9 cellular contexts compared by ENCODE assay signal in the genomic region with DNA sequence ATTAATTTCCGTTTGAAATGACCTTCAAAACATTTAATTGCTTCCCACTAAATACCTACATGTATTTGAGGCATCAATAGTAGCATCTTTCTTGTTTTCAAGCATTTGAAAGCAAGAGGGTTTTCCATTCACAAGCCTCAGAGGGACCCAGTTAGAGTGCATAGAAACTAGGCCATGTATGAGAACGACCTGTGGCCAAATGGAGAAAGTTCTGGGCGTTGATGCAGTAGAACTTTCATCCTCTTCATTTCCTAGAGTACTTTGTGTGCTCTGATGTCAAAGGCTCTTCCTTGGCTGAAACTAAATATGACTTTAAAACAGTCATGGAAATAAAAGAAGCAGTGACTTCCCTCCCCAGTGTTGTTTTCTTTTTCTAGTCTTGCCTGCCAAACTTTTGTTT. TPM values are rescaled to one million over a fixed set of nuclear protein-coding genes. Genes with fewer than 3 reads are reported as not detected.
DNase-seq lines count a peak whose midpoint lies in the region; ATAC-seq lines count a peak whose summit lies in the region.
"Had no signal": no experiment of that assay in that cellular context is flagged by ENCODE, and none has a peak within 500 bp of the region (broad histone marks: within the 10 kb centered on the region; RNA-seq: fewer than 3 reads in every experiment).

No MANE protein-coding gene starts in this region.

- H3K27ac Mint-ChIP-seq in activated CD4-positive, alpha-beta T cell treated with anti-CD3 and anti-CD28 coated beads, Interleukin-2, amount 10 ng/mL, durations not matched to agents 7 days and 5 days: peak overlapping the region; percentile 80
- peak overlapping the region; percentile 82 for H3K27ac Mint-ChIP-seq in activated T-helper 1 cell treated with anti-CD3 and anti-CD28 coated beads, Interleukin-12 subunit alpha, Interleukin-12 subunit beta, Interleukin-2, Interleukin-4 antibody, amounts not matched to agents 30 ng/mL and 10 ng/mL and 1 ng/mL, durations not matched to agents 14 hours and 24 hours and 36 hours
- H3K27ac Mint-ChIP-seq in memory B cell: peak overlapping the region; percentile 97

- POLR2A ChIA-PET in activated CD4-positive, alpha-beta T cell treated with anti-CD3 and anti-CD28 coated beads, Interleukin-2, amount 10 ng/mL, durations not matched to agents 7 days and 5 days (lab: Charles Lee): interaction anchor here (0.6 kb wide), 1 partner anchor 199 kb away, joined by 3 read pairs; no protein-coding TSS in a partner anchor

- peaks cover 17% of the 10 kb centered on the region for H3K36me3 Mint-ChIP-seq in activated CD4-positive, alpha-beta T cell treated with anti-CD3 and anti-CD28 coated beads, Interleukin-2, amount 10 ng/mL, durations not matched to agents 7 days and 5 days (ENCODE audit: low read depth)
- peaks cover 10% of the 10 kb centered on the region for H3K36me3 Mint-ChIP-seq in activated T-helper 1 cell treated with anti-CD3 and anti-CD28 coated beads, Interleukin-12 subunit alpha, Interleukin-12 subunit beta, Interleukin-2, Interleukin-4 antibody, amounts not matched to agents 30 ng/mL and 10 ng/mL and 1 ng/mL, durations not matched to agents 14 hours and 24 hours and 36 hours (ENCODE audit: low read depth)
- H3K36me3 Mint-ChIP-seq in memory B cell: peaks cover 5% of the 10 kb centered on the region

- ATAC-seq in memory B cell (ENCODE audit: low read depth): no peak
- no peak for ATAC-seq in HG03108 (IDR thresholded peaks at IDR 0.05; ENCODE audit: unreplicated experiment)

- H3K27ac ChIP-seq in temporal lobe (ENCODE audit: low read depth, low read length): peak overlapping the region; percentile 62

- peak overlapping the region; percentile 71 for H3K4me3 Mint-ChIP-seq in activated CD4-positive, alpha-beta T cell treated with anti-CD3 and anti-CD28 coated beads, Interleukin-2, amount 10 ng/mL, durations not matched to agents 7 days and 5 days
- H3K4me3 Mint-ChIP-seq in activated T-helper 1 cell treated with anti-CD3 and anti-CD28 coated beads, Interleukin-12 subunit alpha, Interleukin-12 subunit beta, Interleukin-2, Interleukin-4 antibody, amounts not matched to agents 30 ng/mL and 10 ng/mL and 1 ng/mL, durations not matched to agents 14 hours and 24 hours and 36 hours: peak overlapping the region; percentile 83
- peak overlapping the region; percentile 95 for H3K4me3 Mint-ChIP-seq in memory B cell

- DNase-seq in activated CD4-positive, alpha-beta T cell treated with anti-CD3 and anti-CD28 coated beads, Interleukin-2, amount 10 ng/mL, durations not matched to agents 7 days and 5 days: no peak
- no peak for DNase-seq in activated CD4-positive, alpha-beta T cell treated with anti-CD3 and anti-CD28 coated beads for 48 hours
- DNase-seq in activated T-helper 1 cell treated with anti-CD3 and anti-CD28 coated beads, Interleukin-12 subunit alpha, Interleukin-12 subunit beta, Interleukin-2, Interleukin-4 antibody, amounts not matched to agents 30 ng/mL and 10 ng/mL and 1 ng/mL, durations not matched to agents 14 hours and 24 hours and 36 hours (ENCODE audit: low spot score): no peak
- DNase-seq in memory B cell (ENCODE audit: low spot score in 2 of 2): no peak
- DNase-seq in KG1 (lab: John Stamatoyannopoulos, UW): no peak
- no peak for DNase-seq in stimulated activated CD4-positive, alpha-beta T cell treated with anti-CD3 and anti-CD28 coated beads, Interleukin-15, amount 100 ng/mL, for 24 hours
- DNase-seq: stimulated activated CD4-positive, alpha-beta T cell treated with anti-CD3 and anti-CD28 coated beads, Interleukin-4, amount 100 ng/mL, for 4 hours had no signal

- intact Hi-C loops in activated T-helper 1 cell treated with anti-CD3 and anti-CD28 coated beads, Interleukin-12 subunit alpha, Interleukin-12 subunit beta, Interleukin-2, Interleukin-4 antibody, amounts not matched to agents 30 ng/mL and 10 ng/mL and 1 ng/mL, durations not matched to agents 14 hours and 24 hours and 36 hours (cut with micrococcal nuclease): loop anchor here (5.0 kb wide), 1 partner anchor 199 kb away; no protein-coding TSS in a partner anchor

- no peaks in the 10 kb centered on the region for H3K9me3 Mint-ChIP-seq in activated CD4-positive, alpha-beta T cell treated with anti-CD3 and anti-CD28 coated beads, Interleukin-2, amount 10 ng/mL, durations not matched to agents 7 days and 5 days
- H3K9me3 Mint-ChIP-seq in activated T-helper 1 cell treated with anti-CD3 and anti-CD28 coated beads, Interleukin-12 subunit alpha, Interleukin-12 subunit beta, Interleukin-2, Interleukin-4 antibody, amounts not matched to agents 30 ng/mL and 10 ng/mL and 1 ng/mL, durations not matched to agents 14 hours and 24 hours and 36 hours: no peaks in the 10 kb centered on the region
- H3K9me3 Mint-ChIP-seq in memory B cell: no peaks in the 10 kb centered on the region

- CTCF ChIA-PET in activated CD4-positive, alpha-beta T cell treated with anti-CD3 and anti-CD28 coated beads, Interleukin-2, amount 10 ng/mL, durations not matched to agents 7 days and 5 days (lab: Charles Lee): interaction anchor here (0.6 to 1.3 kb wide), 7 partner anchors 17 to 202 kb away, joined by 3 to 4 read pairs (median 3); no protein-coding TSS in a partner anchor

- peaks cover 33% of the 10 kb centered on the region for H3K4me1 Mint-ChIP-seq in activated CD4-positive, alpha-beta T cell treated with anti-CD3 and anti-CD28 coated beads, Interleukin-2, amount 10 ng/mL, durations not matched to agents 7 days and 5 days
- peaks cover 20% of the 10 kb centered on the region for H3K4me1 Mint-ChIP-seq in activated T-helper 1 cell treated with anti-CD3 and anti-CD28 coated beads, Interleukin-12 subunit alpha, Interleukin-12 subunit beta, Interleukin-2, Interleukin-4 antibody, amounts not matched to agents 30 ng/mL and 10 ng/mL and 1 ng/mL, durations not matched to agents 14 hours and 24 hours and 36 hours (ENCODE audit: low read depth)
- peaks cover 26% of the 10 kb centered on the region for H3K4me1 Mint-ChIP-seq in memory B cell

- H3K27me3 Mint-ChIP-seq in activated CD4-positive, alpha-beta T cell treated with anti-CD3 and anti-CD28 coated beads, Interleukin-2, amount 10 ng/mL, durations not matched to agents 7 days and 5 days: peaks cover 6% of the 10 kb centered on the region
- no peaks in the 10 kb centered on the region for H3K27me3 Mint-ChIP-seq in activated T-helper 1 cell treated with anti-CD3 and anti-CD28 coated beads, Interleukin-12 subunit alpha, Interleukin-12 subunit beta, Interleukin-2, Interleukin-4 antibody, amounts not matched to agents 30 ng/mL and 10 ng/mL and 1 ng/mL, durations not matched to agents 14 hours and 24 hours and 36 hours (ENCODE audit: insufficient read depth)
- H3K27me3 Mint-ChIP-seq in memory B cell: no peaks in the 10 kb centered on the region

RNA-seq across cellular contexts. Expression of a gene that starts 0.9 kb away (rescaled TPM):
- total RNA-seq in activated CD4-positive, alpha-beta T cell treated with anti-CD3 and anti-CD28 coated beads, Interleukin-2, amount 10 ng/mL, durations not matched to agents 7 days and 5 days: 10 to 100 TPM; 36.9 to 44.8 TPM
- total RNA-seq in activated T-helper 1 cell treated with anti-CD3 and anti-CD28 coated beads, Interleukin-12 subunit alpha, Interleukin-12 subunit beta, Interleukin-2, Interleukin-4 antibody, amounts not matched to agents 30 ng/mL and 10 ng/mL and 1 ng/mL, durations not matched to agents 14 hours and 24 hours and 36 hours: 43.6 and 47.2 TPM in 2 replicates
- 34.4 TPM for total RNA-seq in temporal lobe
